Comparison of ENCODE assay signal across 1 cellular context in the genomic region with DNA sequence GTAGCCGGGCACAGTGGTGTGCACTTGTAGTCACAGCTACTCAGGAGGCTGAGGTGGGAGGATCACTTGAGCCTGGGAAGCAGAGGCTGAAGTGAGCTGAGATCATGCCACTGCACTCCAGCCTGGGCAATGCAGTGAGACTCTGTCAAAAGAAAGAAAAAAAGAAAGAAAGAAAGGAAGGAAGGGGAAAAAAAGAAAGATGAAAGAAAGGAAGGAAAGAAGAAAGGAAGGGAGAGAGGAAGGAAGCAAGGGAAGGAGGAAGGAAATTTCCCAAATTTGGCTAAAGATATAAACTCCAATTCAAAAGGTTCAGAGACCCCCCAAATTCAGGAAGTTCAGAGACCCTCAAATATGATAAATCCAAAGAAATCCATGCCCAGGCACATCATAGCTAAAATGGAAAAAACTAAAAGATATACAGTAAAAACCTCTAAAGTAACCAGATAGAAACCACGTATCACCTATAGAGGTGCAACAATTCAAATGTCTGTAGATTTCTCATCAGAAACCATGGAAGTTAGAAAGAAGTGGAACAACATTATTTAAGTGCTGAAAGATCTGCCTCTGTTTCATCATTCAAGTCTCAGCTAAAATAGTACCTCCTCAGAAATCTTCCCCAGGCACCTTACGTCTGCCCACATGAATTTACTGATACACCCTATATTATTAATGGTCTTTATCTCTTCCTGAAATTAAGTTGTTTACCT.
TF ChIP-seq lines count a peak whose summit lies in the region.

No MANE protein-coding gene starts in this region.

TF ChIP-seq in WTC11, 78 proteins besides CTCF, POLR2A, EP300 and RAD21:
- TF ChIP-seq SOX15 (CRISPR knock-in tag; IDR thresholded peaks at IDR 0.05): no peak
- TF ChIP-seq ZNF317 (CRISPR knock-in tag; IDR thresholded peaks at IDR 0.05; ENCODE audit: borderline replicate concordance, low read depth): peak; percentile 64; the same call in 1 of the 2 replicates
- TF ChIP-seq NFYB (CRISPR knock-in tag; conservative IDR thresholded peaks at IDR 0.05; ENCODE audit: low read depth): no peak
